Comparison of ENCODE assay signal across 21 cellular contexts in genomic region chr5:128687930-128688329, GRCh38.
DNase-seq lines count a peak whose midpoint lies in the region; ATAC-seq and TF ChIP-seq lines count a peak whose summit lies in the region.
"Had no signal": no experiment of that assay in that cellular context is flagged by ENCODE, and none has a peak within 500 bp of the region (broad histone marks: within the 10 kb centered on the region; RNA-seq: fewer than 3 reads in every experiment).

No MANE protein-coding gene starts in this region.

- H3K27ac Mint-ChIP-seq in nephron progenitor cell (peak overlapping the region; percentile 81), natural killer cell (no peak overlapping the region)
- H3K27ac Mint-ChIP-seq: CD14-positive monocyte; CD4-positive, alpha-beta T cell; CD8-positive, alpha-beta memory T cell; HFFc6 had no signal

- intact Hi-C loops in natural killer cell (cut with micrococcal nuclease) = no loop called here

- ATAC-seq in natural killer cell (no peak), HG02610 (IDR thresholded peaks at IDR 0.05; ENCODE audit: unreplicated experiment) (no peak)
- ATAC-seq: A549 had no signal

- TF ChIP-seq CTCF in nephron progenitor cell (IDR thresholded peaks at IDR 0.05) = no peak
- no peak for TF ChIP-seq CTCF in natural killer cell (IDR thresholded peaks at IDR 0.05)

- peak; percentile 3 for DNase-seq in NOMO-1 treated with DMSO at 0.1 percent for 48 hours (lab: John Stamatoyannopoulos, UW; ENCODE audit: unreplicated experiment)
- DNase-seq in NOMO-1 (lab: John Stamatoyannopoulos, UW; ENCODE audit: unreplicated experiment in 2 of 2) = no peak
- peak; percentile 41 for DNase-seq in astrocyte of the hippocampus (ENCODE audit: low read depth, low spot score)
- DNase-seq in fibroblast of peridontal ligament (ENCODE audit: extremely low read depth) = peak; percentile 38
- DNase-seq in nephron progenitor cell = no peak
- DNase-seq in natural killer cell = no peak
- DNase-seq in NCI-H1092 (lab: John Stamatoyannopoulos, UW) = no peak
- DNase-seq: 8988T; ACHN; AML-193; BE2C; CD4-positive, alpha-beta T cell; CD8-positive, alpha-beta memory T cell; DMS 273 treated with DMSO at 0.1 percent for 48 hours; DMS79 treated with DMSO at 0.1 percent for 48 hours; GF-D8; GOT3; HFFc6 had no signal

- peaks cover 11% of the 10 kb centered on the region for H3K36me3 Mint-ChIP-seq in nephron progenitor cell (ENCODE audit: low read depth)
- no peaks in the 10 kb centered on the region for H3K36me3 Mint-ChIP-seq in natural killer cell
- H3K36me3 Mint-ChIP-seq: CD14-positive monocyte; CD8-positive, alpha-beta memory T cell had no signal

- H3K27me3 Mint-ChIP-seq in nephron progenitor cell (ENCODE audit: low read depth, poor library complexity) (no peaks in the 10 kb centered on the region), natural killer cell (ENCODE audit: low read depth in 2 of 2) (no peaks in the 10 kb centered on the region)
- H3K27me3 Mint-ChIP-seq: CD4-positive, alpha-beta T cell had no signal

- H3K4me1 Mint-ChIP-seq in nephron progenitor cell (peaks cover 8% of the 10 kb centered on the region), natural killer cell (no peaks in the 10 kb centered on the region)
- H3K4me1 Mint-ChIP-seq: CD14-positive monocyte; CD8-positive, alpha-beta memory T cell had no signal

- H3K9me3 Mint-ChIP-seq in nephron progenitor cell = peaks cover 11% of the 10 kb centered on the region
- H3K9me3 Mint-ChIP-seq in natural killer cell = peaks cover 5 to 10% of the 10 kb centered on the region in 2 donors
- H3K9me3 Mint-ChIP-seq: CD8-positive, alpha-beta memory T cell had no signal

- no peak overlapping the region for H3K4me3 Mint-ChIP-seq in nephron progenitor cell
- H3K4me3 Mint-ChIP-seq in natural killer cell = no peak overlapping the region
- H3K4me3 Mint-ChIP-seq: CD14-positive monocyte; CD4-positive, alpha-beta T cell; CD8-positive, alpha-beta memory T cell; HFFc6 had no signal

Comparison
In these comparisons a context has a peak if more than half of its experiments do, and no peak if none do; other contexts are left out.
1. DNase-seq: peak in NOMO-1 treated with DMSO at 0.1 percent for 48 hours (single experiment), astrocyte of the hippocampus (single experiment) and fibroblast of peridontal ligament (single experiment); none in NOMO-1 (0 of 2), nephron progenitor cell (single experiment), natural killer cell (single experiment) and NCI-H1092 (single experiment).